In the genomic region with DNA sequence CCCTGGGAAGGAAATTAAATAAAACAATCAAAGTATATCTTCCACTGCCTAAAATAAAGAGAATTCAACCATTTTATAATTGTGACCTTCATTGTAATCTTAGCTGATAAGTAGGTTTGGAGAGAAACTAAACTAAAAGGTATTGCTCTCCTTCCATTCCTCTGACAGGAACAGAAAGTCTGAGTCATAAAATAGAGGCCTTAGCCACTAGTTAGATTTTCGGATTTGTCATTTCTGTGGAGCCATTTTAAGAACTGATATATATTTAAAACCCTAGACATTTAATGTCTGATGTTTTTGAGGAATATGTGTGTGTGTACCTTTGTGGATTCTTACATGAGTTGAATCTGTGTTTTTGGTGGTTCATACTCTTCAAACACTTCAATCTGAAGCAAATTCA, we compare ENCODE assay signal across 8 cellular contexts.
A peak's percentile ranks its signal among the peaks of the same experiment; 100 is the strongest.
DNase-seq lines count a peak whose midpoint lies in the region; ATAC-seq and TF ChIP-seq lines count a peak whose summit lies in the region.

No MANE protein-coding gene starts in this region.

- DNase-seq in GM12864 (ENCODE audit: low read depth) = peak; percentile 51
- peak; percentile 22 for DNase-seq in HPDE6-E6E7 (ENCODE audit: extremely low spot score)
- DNase-seq in fibroblast of peridontal ligament (ENCODE audit: extremely low read depth) = peak; percentile 42
- DNase-seq in foreskin melanocyte = no peak
- DNase-seq in NCI-H187 treated with DMSO at 0.1 percent for 48 hours (lab: John Stamatoyannopoulos, UW) = no peak
- no peak for DNase-seq in NCI-H526 (lab: John Stamatoyannopoulos, UW)
- no peak for DNase-seq in NCI-H1694 treated with DMSO at 0.1 percent for 48 hours (lab: John Stamatoyannopoulos, UW)

- no peak for TF ChIP-seq CTCF in GM12864 (IDR thresholded peaks at IDR 0.05; ENCODE audit: low read depth, low read length, missing control alignments)

- no peak overlapping the region for H3K4me3 ChIP-seq in GM12864 (ENCODE audit: low read depth, low read length)

- ATAC-seq in GM21528 (IDR thresholded peaks at IDR 0.05; ENCODE audit: low FRiP score, unreplicated experiment) = peak; percentile 94

Comparison
In these comparisons a context has a peak if more than half of its experiments do, and no peak if none do; other contexts are left out.
1. DNase-seq: peak in GM12864 (single experiment), HPDE6-E6E7 (single experiment) and fibroblast of peridontal ligament (single experiment); none in foreskin melanocyte (single experiment), NCI-H187 treated with DMSO at 0.1 percent for 48 hours (single experiment), NCI-H526 (0 of 2) and NCI-H1694 treated with DMSO at 0.1 percent for 48 hours (single experiment).